8 cellular contexts compared by ENCODE assay signal in the genomic region with DNA sequence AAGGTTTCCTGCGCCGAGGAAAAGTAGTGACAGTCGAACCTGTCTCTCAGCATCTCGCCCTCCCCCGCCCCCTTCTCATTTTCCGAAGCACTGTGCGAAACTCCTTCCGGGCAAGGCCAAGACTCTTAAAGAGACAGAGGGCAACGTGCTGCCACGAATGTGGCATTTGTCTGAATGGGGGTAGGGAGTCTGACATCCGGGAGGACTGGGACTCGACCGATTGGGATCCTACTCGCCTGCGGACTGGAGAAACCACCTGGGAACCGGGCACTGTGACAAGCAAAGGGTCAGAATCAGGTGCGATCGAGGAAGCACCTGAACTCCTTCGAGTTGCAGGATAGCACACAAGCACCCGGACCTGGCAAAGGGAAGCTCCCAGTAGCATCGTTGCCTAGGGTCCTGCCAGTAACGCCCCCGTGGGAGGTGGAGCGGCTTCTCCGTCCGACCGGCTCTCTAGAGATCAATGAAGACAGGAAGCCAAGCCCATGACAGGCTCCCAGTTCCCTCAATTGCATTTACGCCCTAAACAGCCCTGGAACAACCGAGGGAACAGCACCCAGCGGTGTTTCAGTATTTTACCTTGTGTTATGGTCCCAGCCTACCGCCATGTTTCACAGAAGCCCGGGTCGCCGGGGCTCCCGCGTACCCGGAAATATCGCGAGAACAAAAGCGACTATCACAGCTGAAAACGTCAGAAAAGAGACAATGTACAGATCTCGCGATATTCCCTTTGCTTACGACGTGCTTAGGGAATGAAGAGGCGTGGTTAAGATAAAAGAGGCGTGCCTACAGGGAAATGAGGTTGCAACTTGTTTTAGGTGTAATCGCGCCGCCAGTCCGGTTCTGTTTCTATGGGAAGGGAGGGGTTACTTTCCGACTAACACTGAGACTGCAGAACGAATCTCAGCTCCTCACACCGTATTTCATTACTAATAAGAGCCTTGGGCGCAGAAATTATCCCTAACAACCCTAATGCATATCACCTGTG. TPM values are rescaled to one million over a fixed set of nuclear protein-coding genes. Genes with fewer than 3 reads are reported as not detected.
DNase-seq lines count a peak whose midpoint lies in the region; ATAC-seq and TF ChIP-seq lines count a peak whose summit lies in the region.

A gene with protein sequence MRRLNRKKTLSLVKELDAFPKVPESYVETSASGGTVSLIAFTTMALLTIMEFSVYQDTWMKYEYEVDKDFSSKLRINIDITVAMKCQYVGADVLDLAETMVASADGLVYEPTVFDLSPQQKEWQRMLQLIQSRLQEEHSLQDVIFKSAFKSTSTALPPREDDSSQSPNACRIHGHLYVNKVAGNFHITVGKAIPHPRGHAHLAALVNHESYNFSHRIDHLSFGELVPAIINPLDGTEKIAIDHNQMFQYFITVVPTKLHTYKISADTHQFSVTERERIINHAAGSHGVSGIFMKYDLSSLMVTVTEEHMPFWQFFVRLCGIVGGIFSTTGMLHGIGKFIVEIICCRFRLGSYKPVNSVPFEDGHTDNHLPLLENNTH (minus strand): TSS at position 637 of the 988 bp plus-strand sequence. CDS start 9,539 bp downstream, outside the sequence.

- no peaks in the 10 kb centered on the region for H3K9me2 ChIP-seq in PC-3 (replicated peaks; ENCODE audit: low read length)

- intact Hi-C loops in PC-3 (cut with micrococcal nuclease) (loop anchor here (1.0 to 2.0 kb wide), 7 partner anchors 44 to 218 kb away; no protein-coding TSS in a partner anchor), mucosa of descending colon (cut with DNase I, micrococcal nuclease) (no loop called here)

- TF ChIP-seq EP300 in Ishikawa (IDR thresholded peaks at IDR 0.05; ENCODE audit: borderline replicate concordance) = no peak

- H3K4me3 ChIP-seq in PC-3 (ENCODE audit: low read length) (peak within 1 kb of the TSS; percentile 77), mucosa of descending colon (peak within 1 kb of the TSS; percentile 94)

- peak within 1 kb of the TSS; percentile 92 for H3K9ac ChIP-seq in PC-3 (ENCODE audit: low read length)

- DNase-seq in DMS114 treated with DMSO at 0.1 percent for 48 hours (lab: John Stamatoyannopoulos, UW; ENCODE audit: unreplicated experiment) (peak; percentile 98), PC-3 (peak; percentile 100), activated T-cell treated with anti-CD3 and anti-CD28 coated beads for 48 hours (ENCODE audit: low read depth) (peak; percentile 81), epithelial cell of prostate (ENCODE audit: low read depth, low spot score) (peak; percentile 98), mucosa of descending colon (peak; percentile 88 to 98 (median 92))
- peak; percentile 78 for DNase-seq in stimulated activated CD8-positive, alpha-beta memory T cell treated with anti-CD3 and anti-CD28 coated beads, Interleukin-4, amount 100 ng/mL, for 24 hours (ENCODE audit: low read depth)

- no peak for TF ChIP-seq CTCF in PC-3 (conservative IDR thresholded peaks at IDR 0.05; ENCODE audit: low read depth, low read length)
- TF ChIP-seq CTCF in mucosa of descending colon (IDR thresholded peaks at IDR 0.05) = no peak

- H3K27me3 ChIP-seq in PC-3 (ENCODE audit: low read length) = no peaks in the 10 kb centered on the region

- no peaks in the 10 kb centered on the region for H3F3A ChIP-seq in PC-3 (ENCODE audit: low read length, unreplicated experiment)

- H3K4me2 ChIP-seq in PC-3 (ENCODE audit: low read length) = peak within 1 kb of the TSS; percentile 85

- peaks cover 40% of the 10 kb centered on the region for H4K20me1 ChIP-seq in PC-3 (ENCODE audit: low read length)

- CTCF ChIA-PET in PC-3 (lab: Charles Lee) = interaction anchor here (0.7 to 2.2 kb wide), 3 partner anchors 60 to 139 kb away, joined by 3 to 8 read pairs (median 3); no protein-coding TSS in a partner anchor

- POLR2A ChIA-PET in PC-3 (lab: Charles Lee; ENCODE audit: unreplicated experiment) = interaction anchor here (0.6 to 1.2 kb wide), 6 partner anchors 13 to 1942 kb away, joined by 3 to 18 read pairs (median 3); no protein-coding TSS in a partner anchor

- TSS peak; percentile 63 for BruUV-seq in PC-3 (replicated peaks; lab: Mats Ljungman, UMichigan)

- H3K9me3 ChIP-seq in PC-3 (ENCODE audit: low read length) (no peaks in the 10 kb centered on the region), mucosa of descending colon (no peaks in the 10 kb centered on the region)

- ATAC-seq in GM21576 (IDR thresholded peaks at IDR 0.05; ENCODE audit: unreplicated experiment) = peak; percentile 98
- peak; percentile 94 for ATAC-seq in PC-3
- ATAC-seq in mucosa of descending colon = peak; percentile 98

- H3K79me2 ChIP-seq in PC-3 (ENCODE audit: low read length) = peaks cover 51% of the 10 kb centered on the region

- no peak; the same call in 1 of the 2 replicates for TF ChIP-seq RAD21 in Ishikawa (IDR thresholded peaks at IDR 0.05; ENCODE audit: low read depth)

- peaks cover 23% of the 10 kb centered on the region for H3K36me3 ChIP-seq in PC-3 (ENCODE audit: low read depth, low read length)
- H3K36me3 ChIP-seq in mucosa of descending colon (ENCODE audit: low read depth) = no peaks in the 10 kb centered on the region

- H2AFZ ChIP-seq in PC-3 (ENCODE audit: low read length) = peak within 1 kb of the TSS; percentile 87

- H3K4me1 ChIP-seq in PC-3 (ENCODE audit: insufficient read depth, low read length) = peaks cover 22% of the 10 kb centered on the region
- peaks cover 16% of the 10 kb centered on the region for H3K4me1 ChIP-seq in mucosa of descending colon (ENCODE audit: low read depth)

- H3K27ac ChIP-seq in PC-3 (ENCODE audit: low read length) = peak within 1 kb of the TSS; percentile 81
- peak within 1 kb of the TSS; percentile 92 for H3K27ac ChIP-seq in epithelial cell of prostate

TF ChIP-seq in Ishikawa, 13 proteins besides CTCF, POLR2A, EP300 and RAD21:
- TF ChIP-seq TCF12 (IDR thresholded peaks at IDR 0.05; ENCODE audit: low read depth) (0 out of 2 replicates have a peak, but pooled peaks have one; percentile 24), CEBPB (IDR thresholded peaks at IDR 0.05) (no peak), CREB1 (IDR thresholded peaks at IDR 0.05; ENCODE audit: low read depth) (peak; percentile 90), TAF1 (IDR thresholded peaks at IDR 0.05; ENCODE audit: low read depth) (peak; percentile 93), ZBTB7A (IDR thresholded peaks at IDR 0.05; ENCODE audit: low read depth) (peak; percentile 34; the same call in 1 of the 2 replicates), FOXM1 (IDR thresholded peaks at IDR 0.05; ENCODE audit: borderline replicate concordance, low read depth) (no peak; the same call in 1 of the 2 replicates), TEAD4 (IDR thresholded peaks at IDR 0.05) (0 out of 2 replicates have a peak, but pooled peaks have one; percentile 22), NFIC (IDR thresholded peaks at IDR 0.05) (0 out of 2 replicates have a peak, but pooled peaks have one; percentile 3), YY1 (IDR thresholded peaks at IDR 0.05; ENCODE audit: low read depth) (peak; percentile 94), EGR1 (IDR thresholded peaks at IDR 0.05) (peak; percentile 40; the same call in 1 of the 2 replicates)
- TF ChIP-seq, protein P1, sequence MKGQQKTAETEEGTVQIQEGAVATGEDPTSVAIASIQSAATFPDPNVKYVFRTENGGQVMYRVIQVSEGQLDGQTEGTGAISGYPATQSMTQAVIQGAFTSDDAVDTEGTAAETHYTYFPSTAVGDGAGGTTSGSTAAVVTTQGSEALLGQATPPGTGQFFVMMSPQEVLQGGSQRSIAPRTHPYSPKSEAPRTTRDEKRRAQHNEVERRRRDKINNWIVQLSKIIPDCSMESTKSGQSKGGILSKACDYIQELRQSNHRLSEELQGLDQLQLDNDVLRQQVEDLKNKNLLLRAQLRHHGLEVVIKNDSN (IDR thresholded peaks at IDR 0.05) = no peak
- TF ChIP-seq, protein P2, sequence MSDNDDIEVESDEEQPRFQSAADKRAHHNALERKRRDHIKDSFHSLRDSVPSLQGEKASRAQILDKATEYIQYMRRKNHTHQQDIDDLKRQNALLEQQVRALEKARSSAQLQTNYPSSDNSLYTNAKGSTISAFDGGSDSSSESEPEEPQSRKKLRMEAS (IDR thresholded peaks at IDR 0.05) = peak; percentile 92
- TF ChIP-seq, protein P3, sequence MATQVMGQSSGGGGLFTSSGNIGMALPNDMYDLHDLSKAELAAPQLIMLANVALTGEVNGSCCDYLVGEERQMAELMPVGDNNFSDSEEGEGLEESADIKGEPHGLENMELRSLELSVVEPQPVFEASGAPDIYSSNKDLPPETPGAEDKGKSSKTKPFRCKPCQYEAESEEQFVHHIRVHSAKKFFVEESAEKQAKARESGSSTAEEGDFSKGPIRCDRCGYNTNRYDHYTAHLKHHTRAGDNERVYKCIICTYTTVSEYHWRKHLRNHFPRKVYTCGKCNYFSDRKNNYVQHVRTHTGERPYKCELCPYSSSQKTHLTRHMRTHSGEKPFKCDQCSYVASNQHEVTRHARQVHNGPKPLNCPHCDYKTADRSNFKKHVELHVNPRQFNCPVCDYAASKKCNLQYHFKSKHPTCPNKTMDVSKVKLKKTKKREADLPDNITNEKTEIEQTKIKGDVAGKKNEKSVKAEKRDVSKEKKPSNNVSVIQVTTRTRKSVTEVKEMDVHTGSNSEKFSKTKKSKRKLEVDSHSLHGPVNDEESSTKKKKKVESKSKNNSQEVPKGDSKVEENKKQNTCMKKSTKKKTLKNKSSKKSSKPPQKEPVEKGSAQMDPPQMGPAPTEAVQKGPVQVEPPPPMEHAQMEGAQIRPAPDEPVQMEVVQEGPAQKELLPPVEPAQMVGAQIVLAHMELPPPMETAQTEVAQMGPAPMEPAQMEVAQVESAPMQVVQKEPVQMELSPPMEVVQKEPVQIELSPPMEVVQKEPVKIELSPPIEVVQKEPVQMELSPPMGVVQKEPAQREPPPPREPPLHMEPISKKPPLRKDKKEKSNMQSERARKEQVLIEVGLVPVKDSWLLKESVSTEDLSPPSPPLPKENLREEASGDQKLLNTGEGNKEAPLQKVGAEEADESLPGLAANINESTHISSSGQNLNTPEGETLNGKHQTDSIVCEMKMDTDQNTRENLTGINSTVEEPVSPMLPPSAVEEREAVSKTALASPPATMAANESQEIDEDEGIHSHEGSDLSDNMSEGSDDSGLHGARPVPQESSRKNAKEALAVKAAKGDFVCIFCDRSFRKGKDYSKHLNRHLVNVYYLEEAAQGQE (IDR thresholded peaks at IDR 0.05; ENCODE audit: low read depth) = no peak

RNA-seq across cellular contexts. Expression of the gene that starts here (rescaled TPM):
- total RNA-seq in PC-3 (2014; rRNA removed) (142 and 184 TPM in 2 replicates), mucosa of descending colon (10 to 100 TPM; 42.0 to 65.4 (median 45.1) TPM)

Comparison
In these comparisons a context has a peak if more than half of its experiments do, and no peak if none do; other contexts are left out.
1. Peak in every context shown above with its lines: DNase-seq, ATAC-seq, H3K4me3 ChIP-seq and H3K27ac ChIP-seq.